ENCODE assay signal across 6 cellular contexts in the genomic region with DNA sequence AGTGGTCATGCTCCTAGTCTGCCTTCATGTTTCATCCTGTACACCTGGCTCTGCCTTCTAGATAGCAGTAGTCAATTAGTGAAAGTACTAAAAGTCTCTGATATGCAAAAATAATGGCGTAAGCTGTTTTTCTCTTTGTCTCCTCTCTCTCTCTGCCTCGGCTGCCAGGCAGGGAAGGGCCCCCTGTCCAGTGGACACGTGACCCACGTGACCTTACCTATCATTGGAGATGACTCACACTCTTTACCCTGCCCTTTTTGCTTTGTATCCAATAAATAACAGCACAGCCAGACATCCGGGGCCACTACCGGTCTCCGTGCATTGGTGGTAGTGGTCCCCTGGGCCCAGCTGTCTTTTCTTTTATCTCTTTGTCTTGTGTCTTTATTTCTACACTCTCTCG.
DNase-seq lines count a peak whose midpoint lies in the region; ATAC-seq and TF ChIP-seq lines count a peak whose summit lies in the region.
"Not testable (repeated sequence)": the region's sequence is repeated elsewhere in the genome, so short reads cannot be mapped to it uniquely, and the experiment has no call there.

No MANE protein-coding gene starts in this region.

- not testable (repeated sequence) for H3K9me3 Mint-ChIP-seq in H9; activated T-helper 1 cell treated with anti-CD3 and anti-CD28 coated beads, Interleukin-12 subunit alpha, Interleukin-12 subunit beta, Interleukin-2, Interleukin-4 antibody, amounts not matched to agents 30 ng/mL and 10 ng/mL and 1 ng/mL, durations not matched to agents 14 hours and 24 hours and 36 hours; nephron progenitor cell; stimulated activated memory B cell treated with anti-CD40 and anti-IgM and Interleukin-4, amounts not matched to agents 10 μg/mL and 1 μg/mL and 100 μg/mL, for 72 hours

- no CpG with 5 or more reads among the region's 8 CpGs for WGBS in H9 (ENCODE audit: extremely low coverage, insufficient read length, low lambda C conversion rate)
- 83% methylated on average over 8 of the region's 8 CpGs for WGBS in esophagus muscularis mucosa

- not testable (repeated sequence) for H3K9ac ChIP-seq in H9 (ENCODE audit: extremely low read depth, insufficient read length, low read length)

- H3K79me1 ChIP-seq in H9 (ENCODE audit: insufficient read depth, low read depth, low read length, poor library complexity, severe bottlenecking): not testable (repeated sequence)

- not testable (repeated sequence) for H3K36me3 ChIP-seq in OCI-LY7 (ENCODE audit: insufficient read depth, low read length); esophagus muscularis mucosa

- TF ChIP-seq EP300 in esophagus muscularis mucosa (IDR thresholded peaks at IDR 0.05): not testable (repeated sequence)

- peaks cover 0 to 10% (median 5%) of the 10 kb centered on the region in 3 experiments; a peak in 5 of 7 replicates for H3K36me3 Mint-ChIP-seq in H9 (ENCODE audit: insufficient read depth in 1 of 3, low read depth in 3 of 3)
- peaks cover 14% of the 10 kb centered on the region for H3K36me3 Mint-ChIP-seq in activated T-helper 1 cell treated with anti-CD3 and anti-CD28 coated beads, Interleukin-12 subunit alpha, Interleukin-12 subunit beta, Interleukin-2, Interleukin-4 antibody, amounts not matched to agents 30 ng/mL and 10 ng/mL and 1 ng/mL, durations not matched to agents 14 hours and 24 hours and 36 hours (ENCODE audit: low read depth)
- H3K36me3 Mint-ChIP-seq in nephron progenitor cell (ENCODE audit: low read depth): peaks cover 22% of the 10 kb centered on the region
- H3K36me3 Mint-ChIP-seq in stimulated activated memory B cell treated with anti-CD40 and anti-IgM and Interleukin-4, amounts not matched to agents 10 μg/mL and 1 μg/mL and 100 μg/mL, for 72 hours: peaks cover 39% of the 10 kb centered on the region

- H3K27ac Mint-ChIP-seq in H9 (peak overlapping the region; percentile 53 to 76 (median 73); a peak in 4 of 7 replicates), nephron progenitor cell (peak overlapping the region; percentile 86)
- H3K27ac Mint-ChIP-seq in activated T-helper 1 cell treated with anti-CD3 and anti-CD28 coated beads, Interleukin-12 subunit alpha, Interleukin-12 subunit beta, Interleukin-2, Interleukin-4 antibody, amounts not matched to agents 30 ng/mL and 10 ng/mL and 1 ng/mL, durations not matched to agents 14 hours and 24 hours and 36 hours: peak overlapping the region; percentile 12
- H3K27ac Mint-ChIP-seq in stimulated activated memory B cell treated with anti-CD40 and anti-IgM and Interleukin-4, amounts not matched to agents 10 μg/mL and 1 μg/mL and 100 μg/mL, for 72 hours: not testable (repeated sequence)

- H4K20me1 ChIP-seq in H9 (ENCODE audit: control insufficient read depth, insufficient read depth, insufficient read length); OCI-LY7 (ENCODE audit: insufficient read depth, low read length): not testable (repeated sequence)

- H3K4me3 Mint-ChIP-seq in H9; activated T-helper 1 cell treated with anti-CD3 and anti-CD28 coated beads, Interleukin-12 subunit alpha, Interleukin-12 subunit beta, Interleukin-2, Interleukin-4 antibody, amounts not matched to agents 30 ng/mL and 10 ng/mL and 1 ng/mL, durations not matched to agents 14 hours and 24 hours and 36 hours; nephron progenitor cell: not testable (repeated sequence)
- peak overlapping the region; percentile 30 for H3K4me3 Mint-ChIP-seq in stimulated activated memory B cell treated with anti-CD40 and anti-IgM and Interleukin-4, amounts not matched to agents 10 μg/mL and 1 μg/mL and 100 μg/mL, for 72 hours

- not testable (repeated sequence) for H3K56ac ChIP-seq in H9 (ENCODE audit: insufficient read length, low read depth, low read length)

- H2BK20ac ChIP-seq in H9 (ENCODE audit: low read depth, low read length, poor library complexity, severe bottlenecking): not testable (repeated sequence)

- H3K27me3 Mint-ChIP-seq in H9 (ENCODE audit: low read depth); activated T-helper 1 cell treated with anti-CD3 and anti-CD28 coated beads, Interleukin-12 subunit alpha, Interleukin-12 subunit beta, Interleukin-2, Interleukin-4 antibody, amounts not matched to agents 30 ng/mL and 10 ng/mL and 1 ng/mL, durations not matched to agents 14 hours and 24 hours and 36 hours (ENCODE audit: insufficient read depth); nephron progenitor cell (ENCODE audit: low read depth, poor library complexity); stimulated activated memory B cell treated with anti-CD40 and anti-IgM and Interleukin-4, amounts not matched to agents 10 μg/mL and 1 μg/mL and 100 μg/mL, for 72 hours: not testable (repeated sequence)

- not testable (repeated sequence) for H4K5ac ChIP-seq in H9 (ENCODE audit: insufficient read length, low read depth, low read length)

- H2BK12ac ChIP-seq in H9 (ENCODE audit: insufficient read length, low read depth, low read length): not testable (repeated sequence)

- H3K4me1 Mint-ChIP-seq in H9: peaks cover 31 to 34% of the 10 kb centered on the region in 2 experiments
- H3K4me1 Mint-ChIP-seq in activated T-helper 1 cell treated with anti-CD3 and anti-CD28 coated beads, Interleukin-12 subunit alpha, Interleukin-12 subunit beta, Interleukin-2, Interleukin-4 antibody, amounts not matched to agents 30 ng/mL and 10 ng/mL and 1 ng/mL, durations not matched to agents 14 hours and 24 hours and 36 hours (ENCODE audit: low read depth): peaks cover 40% of the 10 kb centered on the region
- peaks cover 32% of the 10 kb centered on the region for H3K4me1 Mint-ChIP-seq in nephron progenitor cell
- H3K4me1 Mint-ChIP-seq in stimulated activated memory B cell treated with anti-CD40 and anti-IgM and Interleukin-4, amounts not matched to agents 10 μg/mL and 1 μg/mL and 100 μg/mL, for 72 hours: peaks cover 45% of the 10 kb centered on the region

- not testable (repeated sequence) for H4K8ac ChIP-seq in H9 (replicated peaks; ENCODE audit: insufficient read length, low read depth, low read length)

- H3T11ph ChIP-seq in H9 (ENCODE audit: low read length): not testable (repeated sequence)

- not testable (repeated sequence) for BruUV-seq in OCI-LY7 (replicated peaks; lab: Mats Ljungman, UMichigan)

- H2BK120ac ChIP-seq in H9 (ENCODE audit: low read depth, low read length, poor library complexity, severe bottlenecking): not testable (repeated sequence)

- H3K4ac ChIP-seq in H9 (ENCODE audit: low read depth, low read length): not testable (repeated sequence)

- TF ChIP-seq POLR2A in esophagus muscularis mucosa (IDR thresholded peaks at IDR 0.05; ENCODE audit: low read depth): not testable (repeated sequence)

- not testable (repeated sequence) for H3K23ac ChIP-seq in H9 (ENCODE audit: insufficient read length, low read depth, low read length)

- CTCF ChIA-PET in OCI-LY7 (lab: Charles Lee; ENCODE audit: unreplicated experiment): not testable (repeated sequence)

- DNase-seq in H9; activated T-helper 1 cell treated with anti-CD3 and anti-CD28 coated beads, Interleukin-12 subunit alpha, Interleukin-12 subunit beta, Interleukin-2, Interleukin-4 antibody, amounts not matched to agents 30 ng/mL and 10 ng/mL and 1 ng/mL, durations not matched to agents 14 hours and 24 hours and 36 hours (ENCODE audit: low spot score); nephron progenitor cell: not testable (repeated sequence)
- DNase-seq in OCI-LY7 (ENCODE audit: low spot score) (peak; percentile 10), esophagus muscularis mucosa (ENCODE audit: extremely low spot score) (peak; percentile 12)

- H3K9me2 ChIP-seq in OCI-LY7 (ENCODE audit: insufficient read depth, low read length): not testable (repeated sequence)

- H3K79me2 ChIP-seq in H9 (ENCODE audit: insufficient read depth, low read length); OCI-LY7 (ENCODE audit: insufficient read depth, low read depth, low read length): not testable (repeated sequence)

- not testable (repeated sequence) for H4K91ac ChIP-seq in H9 (ENCODE audit: insufficient read length, low read depth, low read length)

- not testable (repeated sequence) for TF ChIP-seq CTCF in H9 (conservative IDR thresholded peaks at IDR 0.05); OCI-LY7 (conservative IDR thresholded peaks at IDR 0.05; ENCODE audit: low read length); esophagus muscularis mucosa (IDR thresholded peaks at IDR 0.05); nephron progenitor cell (IDR thresholded peaks at IDR 0.05)

- not testable (repeated sequence) for H3K27ac ChIP-seq in H9 (ENCODE audit: insufficient read length, low read depth, low read length); esophagus muscularis mucosa (replicated peaks in 1 of 4)
- peak overlapping the region; percentile 71 for H3K27ac ChIP-seq in OCI-LY7 (ENCODE audit: low read depth, low read length, poor library complexity, severe bottlenecking)

- POLR2A ChIA-PET in OCI-LY7 (lab: Charles Lee): not testable (repeated sequence)

- not testable (repeated sequence) for H3K4me3 ChIP-seq in OCI-LY7 (ENCODE audit: low read depth, low read length, poor library complexity, severe bottlenecking); esophagus muscularis mucosa

- H2AK5ac ChIP-seq in H9 (ENCODE audit: insufficient read length, low read length): not testable (repeated sequence)

- not testable (repeated sequence) for H3K27me3 ChIP-seq in H9 (ENCODE audit: insufficient read depth, low read length); esophagus muscularis mucosa

- intact Hi-C loops in OCI-LY7 (cut with micrococcal nuclease; ENCODE audit: unreplicated experiment): loop anchor here (5.0 kb wide), 1 partner anchor 58 kb away; no protein-coding TSS in a partner anchor
- intact Hi-C loops in activated T-helper 1 cell treated with anti-CD3 and anti-CD28 coated beads, Interleukin-12 subunit alpha, Interleukin-12 subunit beta, Interleukin-2, Interleukin-4 antibody, amounts not matched to agents 30 ng/mL and 10 ng/mL and 1 ng/mL, durations not matched to agents 14 hours and 24 hours and 36 hours (cut with micrococcal nuclease): loop anchor here (2.0 kb wide), 2 partner anchors 77 to 137 kb away; no protein-coding TSS in a partner anchor
- intact Hi-C loops in esophagus muscularis mucosa (cut with DNase I): not testable (repeated sequence)

- not testable (repeated sequence) for H3K23me2 ChIP-seq in H9 (ENCODE audit: insufficient read length, low read depth, low read length, poor library complexity, severe bottlenecking)

- not testable (repeated sequence) for H3K14ac ChIP-seq in H9 (ENCODE audit: insufficient read depth, low read length)

- H2BK5ac ChIP-seq in H9 (ENCODE audit: insufficient read length, low read length): not testable (repeated sequence)

- not testable (repeated sequence) for H3K18ac ChIP-seq in H9 (ENCODE audit: insufficient read length, low read depth, low read length)

- H3K9me3 ChIP-seq in H9 (ENCODE audit: control insufficient read depth, low read depth, low read length); OCI-LY7 (ENCODE audit: low read length); esophagus muscularis mucosa: not testable (repeated sequence)

- H3K4me2 ChIP-seq in H9 (ENCODE audit: insufficient read depth, insufficient read length, low read length): not testable (repeated sequence)
- peak overlapping the region; percentile 57 for H3K4me2 ChIP-seq in OCI-LY7 (ENCODE audit: low read length)

- not testable (repeated sequence) for H2AFZ ChIP-seq in H9 (ENCODE audit: low read length)
- peak overlapping the region; percentile 30; the same call in 1 of the 2 replicates for H2AFZ ChIP-seq in OCI-LY7 (ENCODE audit: low read length)

- not testable (repeated sequence) for H3K4me1 ChIP-seq in H9 (ENCODE audit: insufficient read depth, low read length)
- H3K4me1 ChIP-seq in OCI-LY7 (ENCODE audit: insufficient read depth, low read length, poor library complexity, severe bottlenecking) (peaks cover 46% of the 10 kb centered on the region), esophagus muscularis mucosa (peaks cover 0 to 35% (median 26%) of the 10 kb centered on the region in 4 donors)

- not testable (repeated sequence) for ATAC-seq in stimulated activated memory B cell treated with anti-CD40 and anti-IgM and Interleukin-4, amounts not matched to agents 10 μg/mL and 1 μg/mL and 100 μg/mL, for 72 hours

- H2BK15ac ChIP-seq in H9 (ENCODE audit: low read depth, low read length): not testable (repeated sequence)
